Comparison of ENCODE assay signal across 1 cellular context in genomic region chr10:93515071-93515962, GRCh38.
TF ChIP-seq lines count a peak whose summit lies in the region.

No MANE protein-coding gene starts in this region.

TF ChIP-seq in WTC11, 78 proteins besides CTCF, POLR2A, EP300 and RAD21 (continued from another document):
- TF ChIP-seq FOXJ3 (CRISPR knock-in tag; IDR thresholded peaks at IDR 0.05; ENCODE audit: borderline replicate concordance) (no peak), ZNF281 (CRISPR knock-in tag; IDR thresholded peaks at IDR 0.05) (no peak), JUN (CRISPR knock-in tag; IDR thresholded peaks at IDR 0.05) (no peak), ZNF121 (CRISPR knock-in tag; IDR thresholded peaks at IDR 0.05) (no peak)
- TF ChIP-seq, protein P1, sequence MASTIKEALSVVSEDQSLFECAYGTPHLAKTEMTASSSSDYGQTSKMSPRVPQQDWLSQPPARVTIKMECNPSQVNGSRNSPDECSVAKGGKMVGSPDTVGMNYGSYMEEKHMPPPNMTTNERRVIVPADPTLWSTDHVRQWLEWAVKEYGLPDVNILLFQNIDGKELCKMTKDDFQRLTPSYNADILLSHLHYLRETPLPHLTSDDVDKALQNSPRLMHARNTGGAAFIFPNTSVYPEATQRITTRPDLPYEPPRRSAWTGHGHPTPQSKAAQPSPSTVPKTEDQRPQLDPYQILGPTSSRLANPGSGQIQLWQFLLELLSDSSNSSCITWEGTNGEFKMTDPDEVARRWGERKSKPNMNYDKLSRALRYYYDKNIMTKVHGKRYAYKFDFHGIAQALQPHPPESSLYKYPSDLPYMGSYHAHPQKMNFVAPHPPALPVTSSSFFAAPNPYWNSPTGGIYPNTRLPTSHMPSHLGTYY (CRISPR knock-in tag; IDR thresholded peaks at IDR 0.05), result no peak
